ENCODE assay signal across 8 cellular contexts in the genomic region with DNA sequence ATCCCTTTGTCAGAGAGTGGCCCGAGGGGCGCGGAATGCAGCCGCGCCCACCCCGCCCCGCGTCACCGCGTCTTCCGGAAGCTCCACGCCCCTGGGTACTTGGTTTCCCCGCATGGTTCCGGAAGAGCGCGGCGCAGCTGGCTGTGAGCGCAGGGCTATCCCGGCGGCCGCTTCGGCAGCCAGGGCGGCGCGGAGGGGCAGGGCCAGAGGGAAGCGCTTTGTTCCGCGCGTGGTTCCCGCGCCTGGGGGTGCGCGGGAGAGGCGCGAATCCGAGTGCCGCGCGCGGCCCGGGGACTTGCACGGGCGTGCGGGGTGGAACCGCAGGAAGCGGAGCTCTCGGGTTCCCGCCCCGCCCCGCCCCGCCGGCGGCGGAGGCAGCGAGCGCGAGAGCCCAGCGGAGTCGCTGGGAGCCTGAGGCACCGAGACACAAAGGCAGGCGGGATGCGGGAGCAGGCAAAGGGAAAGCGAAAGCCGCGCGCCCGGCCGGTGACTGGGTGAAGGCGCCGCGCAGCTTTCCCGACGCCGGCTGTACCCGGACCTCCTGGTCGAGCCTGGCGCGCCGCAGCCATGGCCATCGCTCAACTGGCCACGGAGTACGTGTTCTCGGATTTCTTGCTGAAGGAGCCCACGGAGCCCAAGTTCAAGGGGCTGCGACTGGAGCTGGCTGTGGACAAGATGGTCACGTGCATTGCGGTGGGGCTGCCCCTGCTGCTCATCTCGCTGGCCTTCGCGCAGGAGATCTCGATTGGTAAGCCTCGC. TPM values are rescaled to one million over a fixed set of nuclear protein-coding genes. Genes with fewer than 3 reads are reported as not detected.
DNase-seq lines count a peak whose midpoint lies in the region; TF ChIP-seq lines count a peak whose summit lies in the region.

PANX1 (plus strand) TSS at position 96 of the 759 bp plus-strand sequence; CDS start at position 568, 472 bp downstream.

- H3K9me3 ChIP-seq in GM23248 (ENCODE audit: low read depth): no peaks in the 10 kb centered on the region
- H3K9me3 ChIP-seq in Karpas-422 (ENCODE audit: low read length): peaks cover 4% of the 10 kb centered on the region; the same call in 1 of the 2 replicates

- TF ChIP-seq CTCF in RWPE1 (conservative IDR thresholded peaks at IDR 0.05; ENCODE audit: low read depth): no peak
- TF ChIP-seq CTCF in foreskin fibroblast (IDR thresholded peaks at IDR 0.05; ENCODE audit: low read depth, low read length): no peak
- no peak for TF ChIP-seq CTCF in neural crest cell (conservative IDR thresholded peaks at IDR 0.05)

- DNase-seq in Daoy (ENCODE audit: low read depth): peak; percentile 92
- DNase-seq in GM23248: peak; percentile 92
- peak; percentile 98 for DNase-seq in Karpas-422
- DNase-seq in RWPE1 (ENCODE audit: low spot score): peak; percentile 76
- DNase-seq in activated effector memory CD4-positive, alpha-beta T cell treated with Interleukin-2 at 50 U/mL for 16 hours: peak; percentile 67
- DNase-seq in foreskin fibroblast: peak; percentile 84 to 92
- DNase-seq in neural crest cell (ENCODE audit: low read depth, low spot score): peak; percentile 70
- DNase-seq in stromal cell of bone marrow (ENCODE audit: low read depth): peak; percentile 57

- H3K4me2 ChIP-seq in GM23248 (ENCODE audit: unreplicated experiment) (peak within 1 kb of the TSS; percentile 97), Karpas-422 (ENCODE audit: low read depth, low read length, poor library complexity, severe bottlenecking) (peak within 1 kb of the TSS; percentile 91)

- H3K27ac ChIP-seq in GM23248 (peak within 1 kb of the TSS; percentile 96), Karpas-422 (ENCODE audit: low read length) (no peak within 1 kb of the TSS), RWPE1 (peak within 1 kb of the TSS; percentile 98)

- H2AFZ ChIP-seq in GM23248: peak within 1 kb of the TSS; percentile 90
- peak within 1 kb of the TSS; percentile 95 for H2AFZ ChIP-seq in Karpas-422 (ENCODE audit: low read length)

- H3K27me3 ChIP-seq in GM23248 (replicated peaks; ENCODE audit: insufficient read depth) (no peaks in the 10 kb centered on the region), Karpas-422 (ENCODE audit: low read length) (no peaks in the 10 kb centered on the region)

- H3F3A ChIP-seq in GM23248 (ENCODE audit: insufficient read depth): peaks cover 42% of the 10 kb centered on the region

- H3K9me3 Mint-ChIP-seq in neural crest cell: no peaks in the 10 kb centered on the region

- no peak within 1 kb of the TSS for H3K4me3 Mint-ChIP-seq in neural crest cell

- peaks cover 24% of the 10 kb centered on the region for H3K4me1 Mint-ChIP-seq in neural crest cell

- no peaks in the 10 kb centered on the region for H3K36me3 Mint-ChIP-seq in neural crest cell (ENCODE audit: low read depth)

- H3K36me3 ChIP-seq in GM23248 (ENCODE audit: low read depth) (no peaks in the 10 kb centered on the region), Karpas-422 (ENCODE audit: insufficient read depth, low read length) (no peaks in the 10 kb centered on the region)

- no peaks in the 10 kb centered on the region for H4K20me1 ChIP-seq in GM23248 (ENCODE audit: insufficient read depth)
- H4K20me1 ChIP-seq in Karpas-422 (ENCODE audit: insufficient read depth, low read depth, low read length): peaks cover 44% of the 10 kb centered on the region

- H3K9ac ChIP-seq in GM23248 (peak within 1 kb of the TSS; percentile 94), Karpas-422 (ENCODE audit: low read length) (peak within 1 kb of the TSS; percentile 77)

- CTCF ChIA-PET in RWPE1 (lab: Yijun Ruan, JAX): interaction anchor here (0.6 to 1.2 kb wide), 4 partner anchors 22 to 207 kb away, joined by 3 to 6 read pairs (median 4); no protein-coding TSS in a partner anchor

- in situ Hi-C loops in GM23248 (cut with MboI): no loop called here

- POLR2A ChIA-PET in RWPE1 (lab: Yijun Ruan, JAX; ENCODE audit: low non-redundant PET): interaction anchor here (0.5 to 1.0 kb wide), 4 partner anchors 16 to 273 kb away, joined by 3 to 6 read pairs (median 4); no protein-coding TSS in a partner anchor

- no peaks in the 10 kb centered on the region for H3K27me3 Mint-ChIP-seq in neural crest cell (ENCODE audit: low read depth)

- 1 to 2% methylated on average over 63 to 77 of the region's 92 CpGs for WGBS in GM23248 (ENCODE audit: low coverage in 1 of 2, low lambda C conversion rate in 2 of 2, missing lambda C conversion rate in 2 of 2), 2 experiments

- H3K79me2 ChIP-seq in GM23248 (ENCODE audit: insufficient read depth): peaks cover 49% of the 10 kb centered on the region
- H3K79me2 ChIP-seq in Karpas-422 (ENCODE audit: low read length): 0 out of 2 replicates have a peak, but pooled peaks cover 3% of the 10 kb centered on the region

- H3K4me1 ChIP-seq in GM23248 (ENCODE audit: insufficient read depth): peaks cover 37% of the 10 kb centered on the region
- H3K4me1 ChIP-seq in Karpas-422 (ENCODE audit: low read length): peaks cover 26% of the 10 kb centered on the region

- H3K27ac Mint-ChIP-seq in neural crest cell (ENCODE audit: unreplicated experiment): peak within 1 kb of the TSS; percentile 100

- peak within 1 kb of the TSS; percentile 88 for H3K4me3 ChIP-seq in GM23248
- peak within 1 kb of the TSS; percentile 75 for H3K4me3 ChIP-seq in Karpas-422 (ENCODE audit: low read length)
- peak within 1 kb of the TSS; percentile 81 to 85 for H3K4me3 ChIP-seq in foreskin fibroblast (ENCODE audit: low read depth in 1 of 2, low read length in 2 of 2)

- H3K9me2 ChIP-seq in GM23248 (ENCODE audit: insufficient read depth): no peaks in the 10 kb centered on the region
- no peaks in the 10 kb centered on the region for H3K9me2 ChIP-seq in Karpas-422 (replicated peaks; ENCODE audit: insufficient read depth, low read length)

RNA-seq across cellular contexts. Expression of gene PANX1, which starts in this region (rescaled TPM):
- 47.4 and 50.3 TPM in 2 replicates for total RNA-seq in Daoy (2014; rRNA removed; shearing (Covaris generic))
- 39.8 and 43.9 TPM in 2 replicates for total RNA-seq in GM23248 (2014; rRNA removed; shearing (Covaris generic))
- 18.7 and 19.7 TPM in 2 replicates for polyA plus RNA-seq in GM23248 (2016; fragmentation: Nextera tagmentation; extraction: Ambion mirVana)
- total RNA-seq in Karpas-422 (2014; rRNA removed; shearing (Covaris generic); ENCODE audit: low replicate concordance): 15.4 and 17.0 TPM in 2 replicates
- total RNA-seq in neural crest cell: 42.0 and 43.1 TPM in 2 replicates
